1 cellular context compared by ENCODE assay signal in genomic region chr18:23421277-23421676, GRCh38.
TF ChIP-seq lines count a peak whose summit lies in the region.

No MANE protein-coding gene starts in this region.

TF ChIP-seq in HepG2, 621 proteins besides CTCF, POLR2A, EP300 and RAD21 (continued from another document and continues in another):
- TF ChIP-seq ZNF407 (CRISPR knock-in tag; IDR thresholded peaks at IDR 0.05; ENCODE audit: not compliant biosample characterization), result no peak
- peak; percentile 46 for TF ChIP-seq RARA (CRISPR knock-in tag; IDR thresholded peaks at IDR 0.05)
- TF ChIP-seq FOXO1 (CRISPR knock-in tag; IDR thresholded peaks at IDR 0.05), result no peak
- no peak for TF ChIP-seq ZSCAN9 (CRISPR knock-in tag; IDR thresholded peaks at IDR 0.05; ENCODE audit: borderline replicate concordance)
- no peak for TF ChIP-seq ZNF800 (CRISPR knock-in tag; IDR thresholded peaks at IDR 0.05)
- no peak for TF ChIP-seq ZBTB21 (CRISPR knock-in tag; IDR thresholded peaks at IDR 0.05)
- no peak for TF ChIP-seq ETV6 (CRISPR knock-in tag; conservative IDR thresholded peaks at IDR 0.05)
- no peak for TF ChIP-seq E2F2 (CRISPR knock-in tag; IDR thresholded peaks at IDR 0.05; ENCODE audit: borderline replicate concordance)
- TF ChIP-seq RFXAP (CRISPR knock-in tag; IDR thresholded peaks at IDR 0.05; ENCODE audit: borderline replicate concordance), result no peak
- no peak for TF ChIP-seq HINFP (CRISPR knock-in tag; IDR thresholded peaks at IDR 0.05; ENCODE audit: low read depth)
- peak; percentile 15 to 33; a peak in 1 of 4 replicates for TF ChIP-seq MAFK (conservative IDR thresholded peaks at IDR 0.05 in 1 of 2, IDR thresholded peaks at IDR 0.05 in 1 of 2; ENCODE audit: low read length in 2 of 2)
- peak; percentile 75; the same call in 1 of the 2 replicates for TF ChIP-seq XBP1 (CRISPR knock-in tag; IDR thresholded peaks at IDR 0.05)
- no peak for TF ChIP-seq ZNF747 (CRISPR knock-in tag; IDR thresholded peaks at IDR 0.05; ENCODE audit: borderline replicate concordance)
- TF ChIP-seq WIZ (CRISPR knock-in tag; IDR thresholded peaks at IDR 0.05), result no peak
- TF ChIP-seq ZNF7 (CRISPR knock-in tag; IDR thresholded peaks at IDR 0.05), result no peak
- no peak for TF ChIP-seq SALL2 (CRISPR knock-in tag; IDR thresholded peaks at IDR 0.05)
- TF ChIP-seq RBAK (CRISPR knock-in tag; IDR thresholded peaks at IDR 0.05), result 0 out of 2 replicates have a peak, but pooled peaks have one; percentile 57
- TF ChIP-seq TEF (CRISPR knock-in tag; IDR thresholded peaks at IDR 0.05), result no peak
- TF ChIP-seq ZFP90 (CRISPR knock-in tag; IDR thresholded peaks at IDR 0.05; ENCODE audit: borderline replicate concordance), result no peak
- no peak for TF ChIP-seq GATA4 (IDR thresholded peaks at IDR 0.05; ENCODE audit: borderline replicate concordance, low read depth)
- no peak for TF ChIP-seq GMEB1 (CRISPR knock-in tag; IDR thresholded peaks at IDR 0.05; ENCODE audit: borderline replicate concordance)
- TF ChIP-seq ZNF367 (CRISPR knock-in tag; IDR thresholded peaks at IDR 0.05; ENCODE audit: borderline replicate concordance), result no peak
- no peak for TF ChIP-seq ZMYM3 (CRISPR knock-in tag; IDR thresholded peaks at IDR 0.05)
- TF ChIP-seq PAWR (CRISPR knock-in tag; IDR thresholded peaks at IDR 0.05; ENCODE audit: borderline replicate concordance), result no peak
- TF ChIP-seq GABPB1 (CRISPR knock-in tag; IDR thresholded peaks at IDR 0.05), result no peak
- no peak for TF ChIP-seq ZNF260 (CRISPR knock-in tag; IDR thresholded peaks at IDR 0.05; ENCODE audit: borderline replicate concordance, low read depth)
- TF ChIP-seq ZNF441 (CRISPR knock-in tag; IDR thresholded peaks at IDR 0.05; ENCODE audit: borderline replicate concordance), result 0 out of 2 replicates have a peak, but pooled peaks have one; percentile 32
- TF ChIP-seq HNRNPK (IDR thresholded peaks at IDR 0.05; ENCODE audit: low read depth, low read length, poor library complexity, severe bottlenecking), result no peak
- no peak for TF ChIP-seq NFIB (CRISPR knock-in tag; IDR thresholded peaks at IDR 0.05; ENCODE audit: borderline replicate concordance)
- TF ChIP-seq SAP130 (CRISPR knock-in tag; IDR thresholded peaks at IDR 0.05; ENCODE audit: low read depth), result peak; percentile 14; the same call in 1 of the 2 replicates
- no peak for TF ChIP-seq ZMYM4 (CRISPR knock-in tag; IDR thresholded peaks at IDR 0.05)
- TF ChIP-seq ARNTL (CRISPR knock-in tag; IDR thresholded peaks at IDR 0.05), result no peak
- TF ChIP-seq ZNF263 (CRISPR knock-in tag; IDR thresholded peaks at IDR 0.05), result no peak
- no peak for TF ChIP-seq GPN1 (CRISPR knock-in tag; IDR thresholded peaks at IDR 0.05; ENCODE audit: borderline replicate concordance)
- TF ChIP-seq ZNF354B (CRISPR knock-in tag; IDR thresholded peaks at IDR 0.05), result no peak
- TF ChIP-seq YEATS2 (CRISPR knock-in tag; IDR thresholded peaks at IDR 0.05; ENCODE audit: borderline replicate concordance), result no peak
- TF ChIP-seq ZNF790 (CRISPR knock-in tag; IDR thresholded peaks at IDR 0.05; ENCODE audit: borderline replicate concordance), result no peak
- TF ChIP-seq HOXA7 (CRISPR knock-in tag; IDR thresholded peaks at IDR 0.05), result no peak
- no peak for TF ChIP-seq ZNF720 (CRISPR knock-in tag; IDR thresholded peaks at IDR 0.05)
- TF ChIP-seq ZNF253 (CRISPR knock-in tag; IDR thresholded peaks at IDR 0.05; ENCODE audit: borderline replicate concordance), result no peak
- TF ChIP-seq ZNF780A (CRISPR knock-in tag; IDR thresholded peaks at IDR 0.05), result no peak
- no peak for TF ChIP-seq SNAPC4 (CRISPR knock-in tag; IDR thresholded peaks at IDR 0.05)
